Comparison of ENCODE assay signal across 24 cellular contexts in the genomic region with DNA sequence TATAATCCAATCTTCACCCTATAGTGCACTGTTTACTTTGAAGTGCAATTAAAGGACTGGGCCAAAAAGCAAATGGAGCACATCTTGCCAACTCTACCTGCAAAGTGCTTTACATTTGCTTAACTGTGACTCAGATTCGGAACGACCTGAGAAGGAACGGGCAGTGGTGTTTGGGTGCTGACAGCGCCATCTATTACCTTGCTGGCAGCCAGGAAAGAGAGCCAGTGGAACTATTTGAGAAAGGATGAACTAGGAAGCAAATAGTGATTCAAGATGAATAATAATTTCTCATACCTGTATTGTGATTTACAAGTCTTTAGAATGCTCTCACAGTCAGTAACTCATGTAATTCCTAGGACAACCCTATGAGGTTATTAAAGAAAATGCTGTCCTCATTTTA.
"Had no signal": no experiment of that assay in that cellular context is flagged by ENCODE, and none has a peak within 500 bp of the region (broad histone marks: within the 10 kb centered on the region; RNA-seq: fewer than 3 reads in every experiment).

No MANE protein-coding gene starts in this region.

- DNase-seq: activated CD4-positive, alpha-beta T cell treated with anti-CD3 and anti-CD28 coated beads for 36 hours; activated CD4-positive, CD25-positive, alpha-beta regulatory T cell; activated CD8-positive, alpha-beta memory T cell treated with anti-CD3 and anti-CD28 coated beads, Interleukin-2, amount 10 ng/mL, durations not matched to agents 7 days and 5 days; activated CD8-positive, alpha-beta T cell treated with anti-CD3 and anti-CD28 coated beads, Interleukin-2, amount 10 ng/mL, durations not matched to agents 7 days and 5 days; activated T-cell treated with anti-CD3 and anti-CD28 coated beads, Interleukin-2, amount 50 U/mL, for 48 hours; dermis blood vessel endothelial cell; effector CD4-positive, alpha-beta T cell; left cardiac atrium; left ventricle myocardium superior; mammary epithelial cell; naive thymus-derived CD4-positive, alpha-beta T cell; nucleus accumbens; pancreas; retina; stimulated activated CD4-positive, alpha-beta T cell treated with anti-CD3 and anti-CD28 coated beads, Interleukin-12 subunit alpha, Interleukin-12 subunit beta, amount 100 ng/mL, for 4 hours; stimulated activated CD4-positive, alpha-beta T cell treated with anti-CD3 and anti-CD28 coated beads, Interleukin-4, amount 100 ng/mL, for 1 hour; stimulated activated naive CD8-positive, alpha-beta T cell treated with anti-CD3 and anti-CD28 coated beads, Interleukin-15, Interleukin-2, amounts not matched to agents 100 U/mL and 50 U/mL, for 24 hours; testis; transverse colon had no signal

- H3K36me3 ChIP-seq: breast epithelium, pancreas, prostate gland, transverse colon had no signal

- H3K4me3 ChIP-seq: breast epithelium, pancreas, prostate gland, skin epidermis, testis, transverse colon had no signal

- H3K27ac ChIP-seq: breast epithelium, epithelial cell of prostate, pancreas, prostate gland, skin epidermis, testis, transverse colon had no signal

- H3K27me3 ChIP-seq: breast epithelium, pancreas, testis, transverse colon had no signal

- H3K9me3 ChIP-seq: breast epithelium, pancreas, prostate gland, testis, transverse colon had no signal

- H3K4me1 ChIP-seq: breast epithelium, pancreas, prostate gland, testis, transverse colon had no signal

- ATAC-seq: activated CD4-positive, alpha-beta T cell treated with anti-CD3 and anti-CD28 coated beads for 36 hours; activated CD8-positive, alpha-beta memory T cell treated with anti-CD3 and anti-CD28 coated beads, Interleukin-2, amount 10 ng/mL, durations not matched to agents 7 days and 5 days; activated CD8-positive, alpha-beta T cell treated with anti-CD3 and anti-CD28 coated beads, Interleukin-2, amount 10 ng/mL, durations not matched to agents 7 days and 5 days; left cardiac atrium; left ventricle myocardium superior; naive thymus-derived CD4-positive, alpha-beta T cell; pancreas; sciatic nerve; stimulated activated naive CD8-positive, alpha-beta T cell treated with anti-CD3 and anti-CD28 coated beads, Interleukin-15, Interleukin-2, amounts not matched to agents 100 U/mL and 50 U/mL, for 24 hours had no signal
